1 cellular context compared by ENCODE assay signal in the genomic region with DNA sequence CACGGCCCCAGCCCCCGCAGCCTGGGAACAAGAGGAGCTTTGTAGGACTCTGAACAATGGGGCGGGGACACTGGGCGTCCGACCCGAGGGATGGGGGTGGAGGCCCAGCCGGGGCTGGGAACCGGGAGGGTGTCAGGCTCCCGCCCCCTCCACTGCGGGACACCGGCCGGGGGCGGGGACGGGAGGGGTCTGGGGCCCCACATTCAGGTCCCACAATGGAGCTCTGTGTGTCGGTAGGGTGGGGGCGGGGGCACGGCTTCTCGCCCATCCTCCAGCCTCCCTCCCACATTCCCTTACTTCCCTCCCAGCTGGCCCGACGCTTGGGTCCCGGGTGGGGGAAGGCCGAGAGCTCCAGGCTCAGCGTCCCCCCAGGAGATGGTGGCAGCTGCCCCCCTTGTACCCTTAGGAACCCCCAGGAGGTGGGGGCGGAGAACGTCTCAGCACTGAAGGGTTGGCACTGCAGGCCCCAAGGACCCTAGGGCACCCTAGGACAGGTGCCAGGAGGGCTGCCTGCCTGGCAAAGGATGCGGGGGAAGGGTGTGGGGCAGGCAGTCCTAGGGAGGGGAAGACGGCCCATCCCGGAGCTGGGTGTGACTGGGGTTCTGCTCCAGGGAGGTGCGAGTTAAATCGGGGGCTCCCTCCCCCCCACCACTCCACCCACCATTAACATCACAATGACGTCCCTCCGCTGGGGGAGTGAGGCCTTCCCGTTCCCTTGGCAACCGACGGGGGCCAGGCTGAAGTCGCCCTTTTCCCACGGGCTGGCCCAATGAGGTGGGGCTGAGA.
A peak's percentile ranks its signal among the peaks of the same experiment; 100 is the strongest.
TF ChIP-seq lines count a peak whose summit lies in the region.

No MANE protein-coding gene starts in this region.

TF ChIP-seq in HepG2, 621 proteins besides CTCF, POLR2A, EP300 and RAD21 (continued from another document and continues in another):
- TF ChIP-seq, protein P1, sequence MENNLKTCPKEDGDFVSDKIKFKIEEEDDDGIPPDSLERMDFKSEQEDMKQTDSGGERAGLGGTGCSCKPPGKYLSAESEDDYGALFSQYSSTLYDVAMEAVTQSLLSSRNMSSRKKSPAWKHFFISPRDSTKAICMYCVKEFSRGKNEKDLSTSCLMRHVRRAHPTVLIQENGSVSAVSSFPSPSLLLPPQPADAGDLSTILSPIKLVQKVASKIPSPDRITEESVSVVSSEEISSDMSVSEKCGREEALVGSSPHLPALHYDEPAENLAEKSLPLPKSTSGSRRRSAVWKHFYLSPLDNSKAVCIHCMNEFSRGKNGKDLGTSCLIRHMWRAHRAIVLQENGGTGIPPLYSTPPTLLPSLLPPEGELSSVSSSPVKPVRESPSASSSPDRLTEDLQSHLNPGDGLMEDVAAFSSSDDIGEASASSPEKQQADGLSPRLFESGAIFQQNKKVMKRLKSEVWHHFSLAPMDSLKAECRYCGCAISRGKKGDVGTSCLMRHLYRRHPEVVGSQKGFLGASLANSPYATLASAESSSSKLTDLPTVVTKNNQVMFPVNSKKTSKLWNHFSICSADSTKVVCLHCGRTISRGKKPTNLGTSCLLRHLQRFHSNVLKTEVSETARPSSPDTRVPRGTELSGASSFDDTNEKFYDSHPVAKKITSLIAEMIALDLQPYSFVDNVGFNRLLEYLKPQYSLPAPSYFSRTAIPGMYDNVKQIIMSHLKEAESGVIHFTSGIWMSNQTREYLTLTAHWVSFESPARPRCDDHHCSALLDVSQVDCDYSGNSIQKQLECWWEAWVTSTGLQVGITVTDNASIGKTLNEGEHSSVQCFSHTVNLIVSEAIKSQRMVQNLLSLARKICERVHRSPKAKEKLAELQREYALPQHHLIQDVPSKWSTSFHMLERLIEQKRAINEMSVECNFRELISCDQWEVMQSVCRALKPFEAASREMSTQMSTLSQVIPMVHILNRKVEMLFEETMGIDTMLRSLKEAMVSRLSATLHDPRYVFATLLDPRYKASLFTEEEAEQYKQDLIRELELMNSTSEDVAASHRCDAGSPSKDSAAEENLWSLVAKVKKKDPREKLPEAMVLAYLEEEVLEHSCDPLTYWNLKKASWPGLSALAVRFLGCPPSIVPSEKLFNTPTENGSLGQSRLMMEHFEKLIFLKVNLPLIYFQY (CRISPR knock-in tag; IDR thresholded peaks at IDR 0.05; ENCODE audit: borderline replicate concordance): no peak
- TF ChIP-seq ZNF746 (CRISPR knock-in tag; IDR thresholded peaks at IDR 0.05): peak; percentile 97
- TF ChIP-seq KLF16 (CRISPR knock-in tag; IDR thresholded peaks at IDR 0.05): no peak
- no peak for TF ChIP-seq SMAD1 (CRISPR knock-in tag; IDR thresholded peaks at IDR 0.05; ENCODE audit: borderline replicate concordance, low read depth)
- no peak for TF ChIP-seq MATR3 (CRISPR knock-in tag; IDR thresholded peaks at IDR 0.05)
- TF ChIP-seq KDM3A (CRISPR knock-in tag; IDR thresholded peaks at IDR 0.05; ENCODE audit: low read depth): no peak
- TF ChIP-seq, protein P2, sequence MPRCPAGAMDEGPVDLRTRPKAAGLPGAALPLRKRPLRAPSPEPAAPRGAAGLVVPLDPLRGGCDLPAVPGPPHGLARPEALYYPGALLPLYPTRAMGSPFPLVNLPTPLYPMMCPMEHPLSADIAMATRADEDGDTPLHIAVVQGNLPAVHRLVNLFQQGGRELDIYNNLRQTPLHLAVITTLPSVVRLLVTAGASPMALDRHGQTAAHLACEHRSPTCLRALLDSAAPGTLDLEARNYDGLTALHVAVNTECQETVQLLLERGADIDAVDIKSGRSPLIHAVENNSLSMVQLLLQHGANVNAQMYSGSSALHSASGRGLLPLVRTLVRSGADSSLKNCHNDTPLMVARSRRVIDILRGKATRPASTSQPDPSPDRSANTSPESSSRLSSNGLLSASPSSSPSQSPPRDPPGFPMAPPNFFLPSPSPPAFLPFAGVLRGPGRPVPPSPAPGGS (CRISPR knock-in tag; IDR thresholded peaks at IDR 0.05): no peak
- TF ChIP-seq HNRNPK (IDR thresholded peaks at IDR 0.05; ENCODE audit: low read depth, low read length, poor library complexity, severe bottlenecking): peak; percentile 15
- TF ChIP-seq NFAT5 (CRISPR knock-in tag; IDR thresholded peaks at IDR 0.05): no peak
- TF ChIP-seq MED13 (CRISPR knock-in tag; IDR thresholded peaks at IDR 0.05): no peak
- TF ChIP-seq ZNF501 (CRISPR knock-in tag; IDR thresholded peaks at IDR 0.05): no peak
- TF ChIP-seq BHLHE40 (IDR thresholded peaks at IDR 0.05; ENCODE audit: low read length): no peak
- TF ChIP-seq ZNF264 (CRISPR knock-in tag; IDR thresholded peaks at IDR 0.05): 0 out of 2 replicates have a peak, but pooled peaks have one; percentile 13
- TF ChIP-seq ZNF260 (CRISPR knock-in tag; IDR thresholded peaks at IDR 0.05; ENCODE audit: borderline replicate concordance, low read depth): no peak
- TF ChIP-seq RFX5 (IDR thresholded peaks at IDR 0.05; ENCODE audit: low read depth, low read length): no peak
- TF ChIP-seq ZNF207 (IDR thresholded peaks at IDR 0.05; ENCODE audit: borderline replicate concordance): no peak
- TF ChIP-seq, protein P3, sequence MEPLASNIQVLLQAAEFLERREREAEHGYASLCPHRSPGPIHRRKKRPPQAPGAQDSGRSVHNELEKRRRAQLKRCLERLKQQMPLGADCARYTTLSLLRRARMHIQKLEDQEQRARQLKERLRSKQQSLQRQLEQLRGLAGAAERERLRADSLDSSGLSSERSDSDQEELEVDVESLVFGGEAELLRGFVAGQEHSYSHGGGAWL (CRISPR knock-in tag; IDR thresholded peaks at IDR 0.05): no peak
- TF ChIP-seq SOX13 (IDR thresholded peaks at IDR 0.05): peak; percentile 74; the same call in 1 of the 2 replicates
- TF ChIP-seq SOX13 (CRISPR knock-in tag; conservative IDR thresholded peaks at IDR 0.05 in 1 of 2, IDR thresholded peaks at IDR 0.05 in 1 of 2): peak in 1 of 2 experiments; percentile 96; a peak in 2 of 4 replicates
- TF ChIP-seq ZNF143 (CRISPR knock-in tag; IDR thresholded peaks at IDR 0.05): peak; percentile 28; the same call in 1 of the 2 replicates
- peak; percentile 50; the same call in 1 of the 2 replicates for TF ChIP-seq ZMYM4 (CRISPR knock-in tag; IDR thresholded peaks at IDR 0.05)
- TF ChIP-seq, protein P4, sequence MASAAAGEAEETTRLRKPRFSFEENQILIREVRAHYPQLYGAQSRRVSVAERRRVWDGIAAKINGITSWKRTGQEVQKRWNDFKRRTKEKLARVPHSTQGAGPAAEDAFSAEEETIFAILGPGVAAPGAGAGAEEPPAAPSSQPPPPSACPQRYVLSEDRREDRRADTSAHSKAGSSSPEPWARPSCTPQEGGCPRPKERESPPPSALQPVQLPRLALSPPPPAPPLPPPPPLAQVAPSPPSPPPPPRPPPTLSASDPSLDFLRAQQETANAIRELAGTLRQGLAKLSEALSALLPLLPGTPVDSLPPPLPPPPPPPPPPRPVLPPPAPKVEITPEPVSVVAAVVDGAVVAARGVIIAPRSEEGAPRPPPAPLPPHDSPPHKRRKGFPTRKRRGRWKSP (CRISPR knock-in tag; IDR thresholded peaks at IDR 0.05): no peak
- no peak for TF ChIP-seq ZNF629 (CRISPR knock-in tag; conservative IDR thresholded peaks at IDR 0.05)
- TF ChIP-seq ZNF777 (CRISPR knock-in tag; IDR thresholded peaks at IDR 0.05): 0 out of 2 replicates have a peak, but pooled peaks have one; percentile 16
- no peak for TF ChIP-seq ZFP41 (CRISPR knock-in tag; IDR thresholded peaks at IDR 0.05; ENCODE audit: borderline replicate concordance)
- no peak; the same call in 1 of the 2 replicates for TF ChIP-seq SRY (CRISPR knock-in tag; IDR thresholded peaks at IDR 0.05)
- no peak for TF ChIP-seq MLLT10 (CRISPR knock-in tag; IDR thresholded peaks at IDR 0.05)
- TF ChIP-seq, protein P5, sequence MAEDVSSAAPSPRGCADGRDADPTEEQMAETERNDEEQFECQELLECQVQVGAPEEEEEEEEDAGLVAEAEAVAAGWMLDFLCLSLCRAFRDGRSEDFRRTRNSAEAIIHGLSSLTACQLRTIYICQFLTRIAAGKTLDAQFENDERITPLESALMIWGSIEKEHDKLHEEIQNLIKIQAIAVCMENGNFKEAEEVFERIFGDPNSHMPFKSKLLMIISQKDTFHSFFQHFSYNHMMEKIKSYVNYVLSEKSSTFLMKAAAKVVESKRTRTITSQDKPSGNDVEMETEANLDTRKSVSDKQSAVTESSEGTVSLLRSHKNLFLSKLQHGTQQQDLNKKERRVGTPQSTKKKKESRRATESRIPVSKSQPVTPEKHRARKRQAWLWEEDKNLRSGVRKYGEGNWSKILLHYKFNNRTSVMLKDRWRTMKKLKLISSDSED (CRISPR knock-in tag; IDR thresholded peaks at IDR 0.05): no peak
- no peak for TF ChIP-seq TBX3 (IDR thresholded peaks at IDR 0.05; ENCODE audit: borderline replicate concordance)
- 0 out of 2 replicates have a peak, but pooled peaks have one; percentile 13 for TF ChIP-seq PRDM10 (CRISPR knock-in tag; IDR thresholded peaks at IDR 0.05; ENCODE audit: low read depth)
- TF ChIP-seq, protein P6, sequence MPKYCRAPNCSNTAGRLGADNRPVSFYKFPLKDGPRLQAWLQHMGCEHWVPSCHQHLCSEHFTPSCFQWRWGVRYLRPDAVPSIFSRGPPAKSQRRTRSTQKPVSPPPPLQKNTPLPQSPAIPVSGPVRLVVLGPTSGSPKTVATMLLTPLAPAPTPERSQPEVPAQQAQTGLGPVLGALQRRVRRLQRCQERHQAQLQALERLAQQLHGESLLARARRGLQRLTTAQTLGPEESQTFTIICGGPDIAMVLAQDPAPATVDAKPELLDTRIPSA (CRISPR knock-in tag; IDR thresholded peaks at IDR 0.05; ENCODE audit: borderline replicate concordance): no peak
- TF ChIP-seq, protein P7, sequence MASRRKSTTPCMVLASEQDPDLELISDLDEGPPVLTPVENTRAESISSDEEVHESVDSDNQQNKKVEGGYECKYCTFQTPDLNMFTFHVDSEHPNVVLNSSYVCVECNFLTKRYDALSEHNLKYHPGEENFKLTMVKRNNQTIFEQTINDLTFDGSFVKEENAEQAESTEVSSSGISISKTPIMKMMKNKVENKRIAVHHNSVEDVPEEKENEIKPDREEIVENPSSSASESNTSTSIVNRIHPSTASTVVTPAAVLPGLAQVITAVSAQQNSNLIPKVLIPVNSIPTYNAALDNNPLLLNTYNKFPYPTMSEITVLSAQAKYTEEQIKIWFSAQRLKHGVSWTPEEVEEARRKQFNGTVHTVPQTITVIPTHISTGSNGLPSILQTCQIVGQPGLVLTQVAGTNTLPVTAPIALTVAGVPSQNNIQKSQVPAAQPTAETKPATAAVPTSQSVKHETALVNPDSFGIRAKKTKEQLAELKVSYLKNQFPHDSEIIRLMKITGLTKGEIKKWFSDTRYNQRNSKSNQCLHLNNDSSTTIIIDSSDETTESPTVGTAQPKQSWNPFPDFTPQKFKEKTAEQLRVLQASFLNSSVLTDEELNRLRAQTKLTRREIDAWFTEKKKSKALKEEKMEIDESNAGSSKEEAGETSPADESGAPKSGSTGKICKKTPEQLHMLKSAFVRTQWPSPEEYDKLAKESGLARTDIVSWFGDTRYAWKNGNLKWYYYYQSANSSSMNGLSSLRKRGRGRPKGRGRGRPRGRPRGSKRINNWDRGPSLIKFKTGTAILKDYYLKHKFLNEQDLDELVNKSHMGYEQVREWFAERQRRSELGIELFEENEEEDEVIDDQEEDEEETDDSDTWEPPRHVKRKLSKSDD (CRISPR knock-in tag; IDR thresholded peaks at IDR 0.05; ENCODE audit: low read depth): no peak
- TF ChIP-seq XBP1 (CRISPR knock-in tag; IDR thresholded peaks at IDR 0.05): no peak
- TF ChIP-seq ZNF790 (CRISPR knock-in tag; IDR thresholded peaks at IDR 0.05; ENCODE audit: borderline replicate concordance): no peak
